ENCODE assay signal across 17 cellular contexts in genomic region chr4:13537011-13537831, GRCh38. TPM values are rescaled to one million over a fixed set of nuclear protein-coding genes. Genes with fewer than 3 reads are reported as not detected.
DNase-seq lines count a peak whose midpoint lies in the region; ATAC-seq and TF ChIP-seq lines count a peak whose summit lies in the region.
"Had no signal": no experiment of that assay in that cellular context is flagged by ENCODE, and none has a peak within 500 bp of the region (broad histone marks: within the 10 kb centered on the region; RNA-seq: fewer than 3 reads in every experiment).

No MANE protein-coding gene starts in this region.

- WGBS in transverse colon (ENCODE audit: low coverage in 1 of 2), 2 donors: 36 to 47% methylated on average over 5 to 34 of the region's 34 CpGs
- WGBS in gastroesophageal sphincter (ENCODE audit: low coverage in 1 of 2), 2 donors: 12 to 15% methylated on average over 14 to 25 of the region's 34 CpGs
- 15 to 33% methylated on average over 33 to 34 of the region's 34 CpGs for WGBS in thyroid gland, 2 donors

- no peak for TF ChIP-seq POLR2A in transverse colon (IDR thresholded peaks at IDR 0.05)
- TF ChIP-seq POLR2A in gastroesophageal sphincter (IDR thresholded peaks at IDR 0.05): no peak
- TF ChIP-seq POLR2A in thyroid gland (IDR thresholded peaks at IDR 0.05): no peak

- H3K9me3 ChIP-seq in transverse colon (no peaks in the 10 kb centered on the region), gastroesophageal sphincter (peaks cover 0 to 30% (median 0%) of the 10 kb centered on the region in 3 donors), thyroid gland (no peaks in the 10 kb centered on the region)
- H3K9me3 ChIP-seq: esophagus squamous epithelium, vagina had no signal

- peaks cover 9% of the 10 kb centered on the region for H3K9me3 Mint-ChIP-seq in activated naive CD4-positive, alpha-beta T cell treated with anti-CD3 and anti-CD28 coated beads, Interleukin-2, amount 10 ng/mL, durations not matched to agents 7 days and 5 days
- peaks cover 0 to 13% (median 6%) of the 10 kb centered on the region in 3 donors for H3K9me3 Mint-ChIP-seq in IgD-negative memory B cell

- H3K27me3 ChIP-seq in transverse colon (peaks cover 100% of the 10 kb centered on the region), gastroesophageal sphincter (peaks cover 100% of the 10 kb centered on the region), thyroid gland (peaks cover 67% of the 10 kb centered on the region)

- TF ChIP-seq CTCF in transverse colon (IDR thresholded peaks at IDR 0.05): no peak
- no peak for TF ChIP-seq CTCF in gastroesophageal sphincter (IDR thresholded peaks at IDR 0.05)
- no peak for TF ChIP-seq CTCF in thyroid gland (IDR thresholded peaks at IDR 0.05)

- peak overlapping the region; percentile 8 to 94 (median 49) for H3K27ac ChIP-seq in transverse colon
- H3K27ac ChIP-seq in gastroesophageal sphincter: no peak overlapping the region
- H3K27ac ChIP-seq in thyroid gland: no peak overlapping the region
- H3K27ac ChIP-seq: esophagus squamous epithelium, vagina had no signal

- H3K36me3 Mint-ChIP-seq in activated naive CD4-positive, alpha-beta T cell treated with anti-CD3 and anti-CD28 coated beads, Interleukin-2, amount 10 ng/mL, durations not matched to agents 7 days and 5 days: peaks cover 25% of the 10 kb centered on the region
- H3K36me3 Mint-ChIP-seq in IgD-negative memory B cell: peaks cover 2% of the 10 kb centered on the region

- H3K36me3 ChIP-seq in transverse colon (no peaks in the 10 kb centered on the region), gastroesophageal sphincter (no peaks in the 10 kb centered on the region), thyroid gland (no peaks in the 10 kb centered on the region)
- H3K36me3 ChIP-seq: esophagus squamous epithelium, vagina had no signal

- H3K4me1 Mint-ChIP-seq in activated naive CD4-positive, alpha-beta T cell treated with anti-CD3 and anti-CD28 coated beads, Interleukin-2, amount 10 ng/mL, durations not matched to agents 7 days and 5 days: peaks cover 17% of the 10 kb centered on the region
- peaks cover 2 to 10% (median 2%) of the 10 kb centered on the region in 3 donors for H3K4me1 Mint-ChIP-seq in IgD-negative memory B cell

- TF ChIP-seq EP300 in transverse colon (IDR thresholded peaks at IDR 0.05; ENCODE audit: low read depth) (no peak), gastroesophageal sphincter (IDR thresholded peaks at IDR 0.05) (no peak)

- H3K4me3 Mint-ChIP-seq in activated naive CD4-positive, alpha-beta T cell treated with anti-CD3 and anti-CD28 coated beads, Interleukin-2, amount 10 ng/mL, durations not matched to agents 7 days and 5 days: no peak overlapping the region
- peak overlapping the region in 1 of 4 donors; percentile 76 for H3K4me3 Mint-ChIP-seq in IgD-negative memory B cell

- ATAC-seq in gastroesophageal sphincter (no peak), HG02678 (IDR thresholded peaks at IDR 0.05; ENCODE audit: unreplicated experiment) (no peak)
- ATAC-seq: sciatic nerve had no signal

- peaks cover 100% of the 10 kb centered on the region for H3K27me3 Mint-ChIP-seq in activated naive CD4-positive, alpha-beta T cell treated with anti-CD3 and anti-CD28 coated beads, Interleukin-2, amount 10 ng/mL, durations not matched to agents 7 days and 5 days
- peaks cover 76% of the 10 kb centered on the region for H3K27me3 Mint-ChIP-seq in IgD-negative memory B cell

- H3K27ac Mint-ChIP-seq in activated naive CD4-positive, alpha-beta T cell treated with anti-CD3 and anti-CD28 coated beads, Interleukin-2, amount 10 ng/mL, durations not matched to agents 7 days and 5 days: peak overlapping the region; percentile 73
- peak overlapping the region; percentile 92 to 97 (median 95) for H3K27ac Mint-ChIP-seq in IgD-negative memory B cell

- DNase-seq in activated naive CD4-positive, alpha-beta T cell treated with anti-CD3 and anti-CD28 coated beads, Interleukin-2, amount 10 ng/mL, durations not matched to agents 7 days and 5 days: peak; percentile 45
- DNase-seq in activated naive CD4-positive, alpha-beta T cell (lab: John Stamatoyannopoulos, UW): no peak
- peak; percentile 8 for DNase-seq in left kidney (ENCODE audit: low read depth, low spot score)
- DNase-seq in transverse colon: no peak
- no peak for DNase-seq in thyroid gland
- DNase-seq: caudate nucleus; COR-L47; esophagus squamous epithelium; NCI-H2227 treated with DMSO at 0.1 percent for 48 hours; stimulated activated CD4-positive, alpha-beta T cell treated with anti-CD3 and anti-CD28 coated beads, Interleukin-1b, Interleukin-23, amount 100 ng/mL, for 48 hours had no signal

- CTCF ChIA-PET in activated naive CD4-positive, alpha-beta T cell treated with anti-CD3 and anti-CD28 coated beads, Interleukin-2, amount 10 ng/mL, durations not matched to agents 7 days and 5 days (lab: Charles Lee): interaction anchor here (1.6 kb wide), 1 partner anchor 11 kb away, joined by 4 read pairs; no protein-coding TSS in a partner anchor

- H3K4me1 ChIP-seq in transverse colon (peaks cover 0 to 8% (median 7%) of the 10 kb centered on the region in 4 donors), gastroesophageal sphincter (peaks cover 0 to 51% (median 2%) of the 10 kb centered on the region in 3 donors), thyroid gland (peaks cover 7 to 22% of the 10 kb centered on the region in 2 donors)

- in situ Hi-C loops in transverse colon (cut with MboI; ENCODE audit: low pct_ligation_motif_present in 1 of 4, low pct_unique_long_range_greater_than_20kb in 1 of 4, low sequenced_read_pairs in 3 of 4): loop anchor here in 2 of 4 donors (5.0 kb wide), 2 partner anchors 675 to 685 kb away; no protein-coding TSS in a partner anchor

- H3K4me3 ChIP-seq in transverse colon (no peak overlapping the region), gastroesophageal sphincter (no peak overlapping the region), thyroid gland (replicated peaks in 1 of 3) (no peak overlapping the region)
- H3K4me3 ChIP-seq: esophagus squamous epithelium, vagina had no signal

- intact Hi-C loops in transverse colon (cut with DNase I; ENCODE audit: low total_unique reads): no loop called here
- intact Hi-C loops in thyroid gland (cut with DNase I): no loop called here

RNA-seq across cellular contexts. Expression of gene NKX3-2, which starts 7.1 kb away (rescaled TPM):
- not detected for polyA plus RNA-seq in IgD-negative memory B cell
- total RNA-seq in transverse colon (10 to 100 TPM in 1 of 4 donors, 1 to 10 TPM in 3; 3.8 to 19.5 (median 5.1) TPM), gastroesophageal sphincter (1 to 10 TPM in 3 of 4 donors, under 1 TPM in 1; 0.62 to 5.5 (median 3.0) TPM), thyroid gland (under 1 TPM; 0.29 to 0.81 (median 0.58) TPM)
- total RNA-seq: glomerular endothelial cell, liver, sciatic nerve had no signal
- polyA plus RNA-seq: liver had no signal

RNA-seq across cellular contexts. Expression of gene RAB28, which starts 53.1 kb away (rescaled TPM):
- 12.1 TPM for polyA plus RNA-seq in IgD-negative memory B cell
- total RNA-seq in transverse colon (10 to 100 TPM in 3 of 4 donors, 1 to 10 TPM in 1; 6.4 to 19.5 (median 17.8) TPM), gastroesophageal sphincter (10 to 100 TPM; 14.8 to 25.7 (median 18.3) TPM), thyroid gland (10 to 100 TPM; 25.1 to 30.0 (median 25.4) TPM)

Comparison
In these comparisons a context has a peak if more than half of its experiments do, and no peak if none do; other contexts are left out.
1. DNase-seq: peak in activated naive CD4-positive, alpha-beta T cell treated with anti-CD3 and anti-CD28 coated beads, Interleukin-2, amount 10 ng/mL, durations not matched to agents 7 days and 5 days (single experiment) and left kidney (single experiment); none in activated naive CD4-positive, alpha-beta T cell (0 of 4), transverse colon (single experiment) and thyroid gland (0 of 2).
2. H3K27ac ChIP-seq: peak in transverse colon (4 of 4); none in gastroesophageal sphincter (0 of 4) and thyroid gland (0 of 3).